In genomic region chr7:130566168-130566897, GRCh38 we compare ENCODE assay signal across 1 cellular context.
TF ChIP-seq lines count a peak whose summit lies in the region.

No MANE protein-coding gene starts in this region.

TF ChIP-seq in GM12878, 131 proteins besides CTCF, POLR2A, EP300 and RAD21 (continued from another document):
- no peak for TF ChIP-seq MYC (IDR thresholded peaks at IDR 0.05; ENCODE audit: insufficient read depth, insufficient read length, insufficient replicate concordance, low read length, severe bottlenecking)
- no peak for TF ChIP-seq PKNOX1 (IDR thresholded peaks at IDR 0.05)
- no peak for TF ChIP-seq RFX5 (IDR thresholded peaks at IDR 0.05; ENCODE audit: low read depth, low read length)
- no peak for TF ChIP-seq RBBP5 (conservative IDR thresholded peaks at IDR 0.05)
- no peak for TF ChIP-seq HDAC2 (IDR thresholded peaks at IDR 0.05)
- TF ChIP-seq ASH2L (IDR thresholded peaks at IDR 0.05; ENCODE audit: borderline replicate concordance, low read depth): no peak
- no peak for TF ChIP-seq TCF3 (IDR thresholded peaks at IDR 0.05; ENCODE audit: borderline replicate concordance, insufficient read depth, low read depth, low read length)
TF ChIP-seq in GM12878: peak in this region for 0.
